Comparison of ENCODE assay signal across 24 cellular contexts in genomic region chr1:33225586-33225985, GRCh38.
"Had no signal": no experiment of that assay in that cellular context is flagged by ENCODE, and none has a peak within 500 bp of the region (broad histone marks: within the 10 kb centered on the region; RNA-seq: fewer than 3 reads in every experiment).

No MANE protein-coding gene starts in this region.

- H3K27me3 ChIP-seq: colonic mucosa, dorsolateral prefrontal cortex, esophagus muscularis mucosa, esophagus squamous epithelium, foreskin keratinocyte, gastrocnemius medialis, gastroesophageal sphincter, heart left ventricle, heart right ventricle had no signal

- ATAC-seq: effector memory CD8-positive, alpha-beta T cell; esophagus mucosa; foreskin keratinocyte; gastrocnemius medialis; gastroesophageal sphincter; heart left ventricle; heart right ventricle had no signal

- H3K27ac ChIP-seq: colonic mucosa, coronary artery, dorsolateral prefrontal cortex, epithelial cell of prostate, esophagus muscularis mucosa, esophagus squamous epithelium, foreskin keratinocyte, gastrocnemius medialis, gastroesophageal sphincter, heart left ventricle, heart right ventricle had no signal

- H3K4me1 ChIP-seq: colonic mucosa had no signal

- H3K4me3 ChIP-seq: colonic mucosa, coronary artery, dorsolateral prefrontal cortex, esophagus muscularis mucosa, esophagus squamous epithelium, gastrocnemius medialis, gastroesophageal sphincter, heart left ventricle, heart right ventricle had no signal

- H3K36me3 ChIP-seq: colonic mucosa, esophagus muscularis mucosa, esophagus squamous epithelium, gastrocnemius medialis, gastroesophageal sphincter, heart left ventricle, heart right ventricle had no signal

- H3K9me3 ChIP-seq: colonic mucosa, gastrocnemius medialis had no signal

- DNase-seq: colonic mucosa; cortex of kidney; dermis blood vessel endothelial cell; dorsolateral prefrontal cortex; effector CD4-positive, alpha-beta T cell; effector CD8-positive, alpha-beta T cell; effector memory CD4-positive, alpha-beta T cell; effector memory CD8-positive, alpha-beta T cell; endodermal cell; erythroblast; esophagus squamous epithelium; foreskin fibroblast; foreskin keratinocyte; foreskin melanocyte; gastrocnemius medialis; glutamatergic neuron; head of caudate nucleus; heart left ventricle; heart right ventricle had no signal
